Comparison of ENCODE assay signal across 1 cellular context in genomic region chr3:192904632-192905289, GRCh38.
TF ChIP-seq lines count a peak whose summit lies in the region.

No MANE protein-coding gene starts in this region.

TF ChIP-seq in H1, 55 proteins besides CTCF, POLR2A, EP300 and RAD21:
- no peak for TF ChIP-seq BCL11A (IDR thresholded peaks at IDR 0.05; ENCODE audit: low read depth in 2 of 2, low read length in 2 of 2)
- no peak for TF ChIP-seq CREB1 (IDR thresholded peaks at IDR 0.05)
- TF ChIP-seq CTBP2 (IDR thresholded peaks at IDR 0.05; ENCODE audit: borderline replicate concordance, insufficient read depth, insufficient read length, low read length): no peak
- no peak for TF ChIP-seq RNF2 (IDR thresholded peaks at IDR 0.05; ENCODE audit: borderline replicate concordance, low read depth, low read length, missing control alignments, poor library complexity, severe bottlenecking)
- no peak for TF ChIP-seq BRCA1 (IDR thresholded peaks at IDR 0.05; ENCODE audit: low read depth, low read length)
- TF ChIP-seq JUND (IDR thresholded peaks at IDR 0.05; ENCODE audit: low read length): no peak
- no peak for TF ChIP-seq FOSL1 (IDR thresholded peaks at IDR 0.05; ENCODE audit: insufficient read depth, low read depth, low read length)
- no peak for TF ChIP-seq ATF3 (IDR thresholded peaks at IDR 0.05; ENCODE audit: insufficient read depth, low read depth, low read length)
- no peak for TF ChIP-seq SP1 (IDR thresholded peaks at IDR 0.05; ENCODE audit: low read depth, low read length)
- TF ChIP-seq HDAC6 (IDR thresholded peaks at IDR 0.05; ENCODE audit: low read depth, low read length): no peak
- TF ChIP-seq RXRA (IDR thresholded peaks at IDR 0.05; ENCODE audit: insufficient read depth, low read depth, low read length): no peak
- no peak for TF ChIP-seq SIN3A (conservative IDR thresholded peaks at IDR 0.05 in 1 of 2, IDR thresholded peaks at IDR 0.05 in 1 of 2; ENCODE audit: low read depth in 1 of 2, low read length in 2 of 2)
- no peak for TF ChIP-seq TBP (IDR thresholded peaks at IDR 0.05; ENCODE audit: low read depth, low read length)
- no peak for TF ChIP-seq BACH1 (IDR thresholded peaks at IDR 0.05; ENCODE audit: low read length)
